ENCODE assay signal across 8 cellular contexts in genomic region chr2:152432206-152432653, GRCh38.
DNase-seq lines count a peak whose midpoint lies in the region; ATAC-seq and TF ChIP-seq lines count a peak whose summit lies in the region.

No MANE protein-coding gene starts in this region.

- TF ChIP-seq POLR2A in right lobe of liver (IDR thresholded peaks at IDR 0.05): peak; percentile 28

- no peaks in the 10 kb centered on the region for H3K4me1 ChIP-seq in right lobe of liver

- DNase-seq in AG08395 (ENCODE audit: low spot score): peak; percentile 51
- DNase-seq in NCI-H1694 (lab: John Stamatoyannopoulos, UW): peak; percentile 60
- DNase-seq in choroid plexus epithelial cell (ENCODE audit: low read depth): peak; percentile 95
- no peak for DNase-seq in right lobe of liver
- no peak for DNase-seq in GM13977 (ENCODE audit: low spot score)
- no peak for DNase-seq in NCI-H187 (lab: John Stamatoyannopoulos, UW)

- 16% methylated on average over 3 of the region's 3 CpGs for WGBS in right lobe of liver (ENCODE audit: insufficient coverage, low coverage, low lambda C conversion rate, missing lambda C conversion rate)

- H3K27ac ChIP-seq in right lobe of liver: peak overlapping the region in 1 of 3 donors; percentile 21

- H3K27me3 ChIP-seq in right lobe of liver: no peaks in the 10 kb centered on the region

- peak; percentile 69 to 81 (median 73) for ATAC-seq in right lobe of liver
- ATAC-seq in GM19035 (IDR thresholded peaks at IDR 0.05; ENCODE audit: unreplicated experiment): no peak
- no peak for ATAC-seq in GM19463 (IDR thresholded peaks at IDR 0.05; ENCODE audit: unreplicated experiment)

- in situ Hi-C loops in GM13977 (cut with MboI; ENCODE audit: low pct_unique_long_range_greater_than_20kb, low sequenced_read_pairs, unreplicated experiment): no loop called here

- intact Hi-C loops in right lobe of liver (cut with DNase I): no loop called here

- TF ChIP-seq CTCF in choroid plexus epithelial cell (conservative IDR thresholded peaks at IDR 0.05; ENCODE audit: low read depth, low read length): no peak
- TF ChIP-seq CTCF in right lobe of liver (IDR thresholded peaks at IDR 0.05): no peak
- no peak for TF ChIP-seq CTCF in GM13977 (IDR thresholded peaks at IDR 0.05; ENCODE audit: extremely low read depth, insufficient read depth, missing control alignments)

- no peaks in the 10 kb centered on the region for H3K9me3 ChIP-seq in right lobe of liver

- H3K4me3 ChIP-seq in choroid plexus epithelial cell (ENCODE audit: low read depth, low read length) (no peak overlapping the region), right lobe of liver (no peak overlapping the region)

- no peaks in the 10 kb centered on the region for H3K36me3 ChIP-seq in right lobe of liver

Comparison
In these comparisons a context has a peak if more than half of its experiments do, and no peak if none do; other contexts are left out.
1. DNase-seq: peak in AG08395 (single experiment), NCI-H1694 (single experiment) and choroid plexus epithelial cell (single experiment); none in right lobe of liver (0 of 3), GM13977 (single experiment) and NCI-H187 (0 of 2).
2. ATAC-seq: peak in right lobe of liver (4 of 4); none in GM19035 (single experiment) and GM19463 (single experiment).